21 cellular contexts compared by ENCODE assay signal in genomic region chr20:63194007-63194820, GRCh38. TPM values are rescaled to one million over a fixed set of nuclear protein-coding genes. Genes with fewer than 3 reads are reported as not detected.
A peak's percentile ranks its signal among the peaks of the same experiment; 100 is the strongest.
DNase-seq lines count a peak whose midpoint lies in the region; ATAC-seq, FAIRE-seq and TF ChIP-seq lines count a peak whose summit lies in the region.
"Had no signal": no experiment of that assay in that cellular context is flagged by ENCODE, and none has a peak within 500 bp of the region (broad histone marks: within the 10 kb centered on the region; RNA-seq: fewer than 3 reads in every experiment).

No MANE protein-coding gene starts in this region.

- intact Hi-C loops in HepG2 (cut with micrococcal nuclease; ENCODE audit: unreplicated experiment), result no loop called here
- intact Hi-C loops in right lobe of liver (cut with DNase I), result no loop called here

- H3K4me3 Mint-ChIP-seq in WTC11 (no peak overlapping the region), mesothelial cell of epicardium (no peak overlapping the region)
- no peak overlapping the region for H3K4me3 Mint-ChIP-seq in activated T-cell treated with anti-CD3 and anti-CD28 coated beads, Interleukin-2, amount 50 U/mL, for 24 hours
- H3K4me3 Mint-ChIP-seq: CD8-positive, alpha-beta memory T cell had no signal

- peak; percentile 56 for FAIRE-seq in HepG2 (lab: Jason Lieb, UNC)
- FAIRE-seq: GM19239 had no signal

- H2AFZ ChIP-seq in HepG2 (ENCODE audit: low read length), result no peak overlapping the region

- H2AK5ac ChIP-seq in mesendoderm (ENCODE audit: low read length), result no peak overlapping the region

- H3K4me1 Mint-ChIP-seq in WTC11 (peaks cover 23% of the 10 kb centered on the region), mesothelial cell of epicardium (peaks cover 6% of the 10 kb centered on the region)
- peaks cover 27% of the 10 kb centered on the region for H3K4me1 Mint-ChIP-seq in activated T-cell treated with anti-CD3 and anti-CD28 coated beads, Interleukin-2, amount 50 U/mL, for 24 hours (ENCODE audit: low read depth)

- in situ Hi-C loops in HepG2 (cut with HindIII; ENCODE audit: extremely low pct_ligation_motif_present, low pct_unique_long_range_greater_than_20kb), result no loop called here

- no peak overlapping the region for H3K4ac ChIP-seq in mesendoderm (ENCODE audit: low read depth, low read length)

- DNase-seq in HepG2 (ENCODE audit: low spot score) (no peak), right lobe of liver (no peak), WTC11 (ENCODE audit: low spot score) (no peak), mesendoderm (peak; percentile 52), mesothelial cell of epicardium (ENCODE audit: low spot score in 2 of 2, unreplicated experiment in 2 of 2) (no peak)
- DNase-seq in activated T-cell treated with anti-CD3 and anti-CD28 coated beads, Interleukin-2, amount 50 U/mL, for 24 hours, result no peak
- DNase-seq: DMS 273 treated with DMSO at 0.1 percent for 48 hours, H7, MV-4-11, NCI-H1417, NCI-H1930, NCI-H2171, NCI-H748 treated with DMSO at 0.1 percent for 48 hours, OCI-M1 had no signal

- H4K8ac ChIP-seq in mesendoderm (ENCODE audit: low read depth, low read length), result no peak overlapping the region

- H3K9ac ChIP-seq in HepG2 (ENCODE audit: insufficient read depth, low read depth, low read length) (no peak overlapping the region), mesendoderm (ENCODE audit: low read length) (no peak overlapping the region)

- no peak overlapping the region for H3K4me2 ChIP-seq in HepG2 (ENCODE audit: low read depth, low read length)
- no peak overlapping the region for H3K4me2 ChIP-seq in mesendoderm (ENCODE audit: low read length)

- TF ChIP-seq CTCF in HepG2 (CRISPR knock-in tag; IDR thresholded peaks at IDR 0.05) (no peak), right lobe of liver (IDR thresholded peaks at IDR 0.05) (no peak), WTC11 (IDR thresholded peaks at IDR 0.05) (no peak), mesothelial cell of epicardium (IDR thresholded peaks at IDR 0.05; ENCODE audit: unreplicated experiment) (no peak)

- no peak overlapping the region for H3K56ac ChIP-seq in mesendoderm (ENCODE audit: low read length)

- TF ChIP-seq RAD21 in HepG2 (CRISPR knock-in tag; IDR thresholded peaks at IDR 0.05), result no peak

- H4K20me1 ChIP-seq in HepG2 (ENCODE audit: insufficient read depth, low read length), result peaks cover 37% of the 10 kb centered on the region

- H2BK5ac ChIP-seq in mesendoderm (ENCODE audit: low read length), result no peak overlapping the region

- no peaks in the 10 kb centered on the region for H3K27me3 Mint-ChIP-seq in WTC11 (ENCODE audit: low read depth)
- H3K27me3 Mint-ChIP-seq in mesothelial cell of epicardium (ENCODE audit: low read depth), result no peaks in the 10 kb centered on the region
- H3K27me3 Mint-ChIP-seq in activated T-cell treated with anti-CD3 and anti-CD28 coated beads, Interleukin-2, amount 50 U/mL, for 24 hours, result no peaks in the 10 kb centered on the region
- H3K27me3 Mint-ChIP-seq: CD8-positive, alpha-beta memory T cell had no signal

- H3K9me3 Mint-ChIP-seq in WTC11 (no peaks in the 10 kb centered on the region), mesothelial cell of epicardium (no peaks in the 10 kb centered on the region)
- no peaks in the 10 kb centered on the region for H3K9me3 Mint-ChIP-seq in activated T-cell treated with anti-CD3 and anti-CD28 coated beads, Interleukin-2, amount 50 U/mL, for 24 hours
- H3K9me3 Mint-ChIP-seq: CD8-positive, alpha-beta memory T cell had no signal

- WGBS in HepG2 (ENCODE audit: low lambda C conversion rate), result 92% methylated on average over 14 of the region's 14 CpGs
- WGBS in right lobe of liver (ENCODE audit: insufficient coverage, low coverage, low lambda C conversion rate, missing lambda C conversion rate), result 87% methylated on average over 14 of the region's 14 CpGs
- WGBS in mesendoderm (ENCODE audit: extremely low coverage, insufficient coverage, low lambda C conversion rate), result no CpG with 5 or more reads among the region's 14 CpGs

- H3K9me3 ChIP-seq in HepG2 (ENCODE audit: low read length) (no peaks in the 10 kb centered on the region), right lobe of liver (no peaks in the 10 kb centered on the region)
- H3K9me3 ChIP-seq: BLaER1 treated with 17β-estradiol and CSF1 and Interleukin-3, amounts not matched to agents 10 nM and 100 nM had no signal

- peaks cover 19% of the 10 kb centered on the region for H3K36me3 Mint-ChIP-seq in WTC11
- peaks cover 15% of the 10 kb centered on the region for H3K36me3 Mint-ChIP-seq in mesothelial cell of epicardium
- H3K36me3 Mint-ChIP-seq in activated T-cell treated with anti-CD3 and anti-CD28 coated beads, Interleukin-2, amount 50 U/mL, for 24 hours (ENCODE audit: low read depth), result peaks cover 49% of the 10 kb centered on the region

- H2BK120ac ChIP-seq in mesendoderm (ENCODE audit: low read depth, low read length), result no peak overlapping the region

- ATAC-seq in HepG2, result no peak
- ATAC-seq in right lobe of liver, result no peak
- ATAC-seq in WTC11, result no peak; the same call in 1 of the 2 replicates
- no peak for ATAC-seq in HG03175 (IDR thresholded peaks at IDR 0.05; ENCODE audit: unreplicated experiment)
- no peak for ATAC-seq in GM18517 (IDR thresholded peaks at IDR 0.05; ENCODE audit: unreplicated experiment)

- H3K27ac Mint-ChIP-seq in WTC11 (peak overlapping the region; percentile 70), mesothelial cell of epicardium (no peak overlapping the region)
- no peak overlapping the region for H3K27ac Mint-ChIP-seq in activated T-cell treated with anti-CD3 and anti-CD28 coated beads, Interleukin-2, amount 50 U/mL, for 24 hours
- H3K27ac Mint-ChIP-seq: CD8-positive, alpha-beta memory T cell had no signal

- no peak overlapping the region for H3K27ac ChIP-seq in HepG2 (ENCODE audit: extremely low read length, insufficient read depth, low read length)
- no peak overlapping the region for H3K27ac ChIP-seq in right lobe of liver
- H3K27ac ChIP-seq in mesendoderm (ENCODE audit: low read depth, low read length), result no peak overlapping the region
- H3K27ac ChIP-seq: BLaER1 treated with 17β-estradiol and CSF1 and Interleukin-3, amounts not matched to agents 10 nM and 100 nM; HL-60 had no signal

- TF ChIP-seq EP300 in HepG2 (IDR thresholded peaks at IDR 0.05; ENCODE audit: low read depth in 2 of 2, low read length in 2 of 2) (no peak), HepG2 (CRISPR knock-in tag; IDR thresholded peaks at IDR 0.05; ENCODE audit: borderline replicate concordance) (no peak)

- H3K4me3 ChIP-seq in HepG2 (replicated peaks in 1 of 3; ENCODE audit: insufficient read depth in 1 of 3, low read depth in 2 of 3, low read length in 3 of 3) (no peak overlapping the region), right lobe of liver (no peak overlapping the region), mesendoderm (ENCODE audit: low read length) (no peak overlapping the region)
- H3K4me3 ChIP-seq: BLaER1 treated with 17β-estradiol and CSF1 and Interleukin-3, amounts not matched to agents 10 nM and 100 nM had no signal

- peaks cover 18% of the 10 kb centered on the region for H3K79me1 ChIP-seq in mesendoderm (ENCODE audit: low read length)

- H3K79me2 ChIP-seq in HepG2 (ENCODE audit: insufficient read depth, low read length) (peaks cover 21% of the 10 kb centered on the region), mesendoderm (ENCODE audit: control insufficient read depth, insufficient read depth, low read length) (peaks cover 23% of the 10 kb centered on the region)

- no peak overlapping the region for H4K5ac ChIP-seq in mesendoderm (ENCODE audit: low read length)

- BruUV-seq in HepG2 (replicated peaks; lab: Mats Ljungman, UMichigan), result no TSS peak

- CTCF ChIA-PET in HepG2 (lab: Yijun Ruan, JAX; ENCODE audit: low intra/inter-chr PET ratio, low total read pairs) (no interaction called here), WTC11 (lab: Charles Lee) (interaction anchor here (1.6 to 4.4 kb wide), 4 partner anchors 11 to 86 kb away, joined by 4 to 15 read pairs (median 6); no protein-coding TSS in a partner anchor)

- H2BK15ac ChIP-seq in mesendoderm (replicated peaks; ENCODE audit: low read depth), result no peak overlapping the region

- no peak overlapping the region for H3K23ac ChIP-seq in mesendoderm (ENCODE audit: low read length)

- H3K18ac ChIP-seq in mesendoderm (ENCODE audit: low read length), result no peak overlapping the region

- peaks cover 19% of the 10 kb centered on the region for H3K4me1 ChIP-seq in HepG2 (ENCODE audit: insufficient read depth, low read length)
- H3K4me1 ChIP-seq in right lobe of liver, result peaks cover 0 to 12% (median 4%) of the 10 kb centered on the region in 4 donors
- no peaks in the 10 kb centered on the region for H3K4me1 ChIP-seq in mesendoderm (ENCODE audit: control insufficient read depth, low read depth, low read length)

- POLR2A ChIA-PET in HepG2 (lab: Yijun Ruan, JAX), result no interaction called here
- POLR2A ChIA-PET in WTC11 (lab: Charles Lee), result no interaction called here

- TF ChIP-seq POLR2A in HepG2 (IDR thresholded peaks at IDR 0.05; ENCODE audit: insufficient read depth in 1 of 2, low read depth in 2 of 2, low read length in 2 of 2), result no peak
- no peak for TF ChIP-seq POLR2A in right lobe of liver (IDR thresholded peaks at IDR 0.05)

- H3K36me3 ChIP-seq in HepG2 (replicated peaks in 1 of 2; ENCODE audit: control insufficient read depth in 1 of 2, insufficient read depth in 2 of 2, low read length in 2 of 2) (peaks cover 20 to 32% of the 10 kb centered on the region in 2 experiments; a peak in 4 of 5 replicates), right lobe of liver (peaks cover 0 to 9% (median 0%) of the 10 kb centered on the region in 4 donors), mesendoderm (ENCODE audit: control insufficient read depth, insufficient read depth, low read length) (peaks cover 4% of the 10 kb centered on the region)

- H3K27me3 ChIP-seq in HepG2 (ENCODE audit: control insufficient read depth in 1 of 2, insufficient read depth in 2 of 2, low read length in 2 of 2), result no peaks in the 10 kb centered on the region
- H3K27me3 ChIP-seq in right lobe of liver, result no peaks in the 10 kb centered on the region
- no peaks in the 10 kb centered on the region for H3K27me3 ChIP-seq in mesendoderm (ENCODE audit: insufficient read depth, low read length, poor library complexity)
- H3K27me3 ChIP-seq: BLaER1 treated with 17β-estradiol and CSF1 and Interleukin-3, amounts not matched to agents 10 nM and 100 nM had no signal

RNA-seq across cellular contexts. Expression of gene YTHDF1, which starts 21.7 kb away (rescaled TPM):
- total RNA-seq in HepG2 (2016; rRNA removed; fragmentation: Illumina TruSeq; extraction: Trizol), result 37.7 and 39.8 TPM in 2 replicates
- total RNA-seq in HepG2 (2016; cell fraction: cytosol; rRNA removed; fragmentation: Illumina TruSeq; extraction: Trizol; ENCODE audit: low read depth), result 15.1 and 15.2 TPM in 2 replicates
- 35.8 and 37.7 TPM in 2 replicates for total RNA-seq in HepG2 (2016; cell fraction: insoluble cytoplasmic fraction; rRNA removed; fragmentation: Illumina TruSeq; extraction: Trizol)
- total RNA-seq in HepG2 (2016; cell fraction: membrane; rRNA removed; fragmentation: Illumina TruSeq; extraction: Trizol), result 41.8 and 42.4 TPM in 2 replicates
- 28.2 and 31.2 TPM in 2 replicates for total RNA-seq in HepG2 (2016; cell fraction: nucleus; rRNA removed; fragmentation: Illumina TruSeq; extraction: Trizol)
- 34.5 and 36.4 TPM in 2 replicates for polyA plus RNA-seq in HepG2 (2011; rRNA removed)
- 27.2 and 28.5 TPM in 2 replicates for polyA plus RNA-seq in HepG2 (2011; cell fraction: cytosol; rRNA removed)
- polyA plus RNA-seq in HepG2 (2011; cell fraction: nucleus; rRNA removed), result 36.7 and 41.9 TPM in 2 replicates
- 36.8 and 38.5 TPM in 2 replicates for polyA plus RNA-seq in HepG2 (2012)
- 9.5 and 11.3 TPM in 2 replicates for polyA plus RNA-seq in HepG2 (2016; cell fraction: cytosol; fragmentation: Illumina TruSeq; extraction: Trizol; ENCODE audit: low read depth)
- polyA plus RNA-seq in HepG2 (2016; cell fraction: insoluble cytoplasmic fraction; fragmentation: Illumina TruSeq; extraction: Trizol; ENCODE audit: low read depth), result 51.6 and 60.0 TPM in 2 replicates
- polyA plus RNA-seq in HepG2 (2016; cell fraction: membrane; fragmentation: Illumina TruSeq; extraction: Trizol; ENCODE audit: low read depth), result 29.6 and 31.9 TPM in 2 replicates
- 75.9 and 78.1 TPM in 2 replicates for polyA plus RNA-seq in HepG2 (2016; cell fraction: nucleus; fragmentation: Illumina TruSeq; extraction: Trizol; ENCODE audit: insufficient read depth, low read depth)
- polyA minus RNA-seq in HepG2 (2011; rRNA and poly(A)+ RNA removed; ENCODE audit: low replicate concordance), result 40.3 and 47.9 TPM in 2 replicates
- 30.1 and 32.4 TPM in 2 replicates for polyA minus RNA-seq in HepG2 (2011; cell fraction: cytosol; rRNA and poly(A)+ RNA removed)
- polyA minus RNA-seq in HepG2 (2011; cell fraction: nucleus; rRNA and poly(A)+ RNA removed), result 17.8 and 21.1 TPM in 2 replicates
- 10 to 100 TPM; 16.4 to 23.6 (median 21.1) TPM for total RNA-seq in right lobe of liver
- 50.2 to 61.3 TPM (median 51.3 TPM) in 3 replicates for total RNA-seq in WTC11 (2021)
- 54.2 TPM for polyA plus RNA-seq in mesendoderm (2013, experiment 1 of 2)
- polyA plus RNA-seq in mesendoderm (2013, experiment 2 of 2), result 53.8 TPM
- 49.3 to 52.9 TPM (median 50.1 TPM) in 3 replicates for total RNA-seq in mesothelial cell of epicardium

RNA-seq across cellular contexts. Expression of gene BIRC7, which starts 41.5 kb away (rescaled TPM):
- total RNA-seq in HepG2 (2016; rRNA removed; fragmentation: Illumina TruSeq; extraction: Trizol) (0.20 and 0.27 TPM in 2 replicates), right lobe of liver (not detected), WTC11 (2021) (0.17 to 0.23 TPM in 2 of 3 replicates, not detected in the other), mesothelial cell of epicardium (0.36 to 0.84 TPM (median 0.50 TPM) in 3 replicates)
- not detected in 2 replicates for total RNA-seq in HepG2 (2016; cell fraction: cytosol; rRNA removed; fragmentation: Illumina TruSeq; extraction: Trizol; ENCODE audit: low read depth)
- total RNA-seq in HepG2 (2016; cell fraction: insoluble cytoplasmic fraction; rRNA removed; fragmentation: Illumina TruSeq; extraction: Trizol), result 0.33 and 0.45 TPM in 2 replicates
- 0.12 and 0.17 TPM in 2 replicates for total RNA-seq in HepG2 (2016; cell fraction: membrane; rRNA removed; fragmentation: Illumina TruSeq; extraction: Trizol)
- total RNA-seq in HepG2 (2016; cell fraction: nucleus; rRNA removed; fragmentation: Illumina TruSeq; extraction: Trizol), result 0.28 and 0.53 TPM in 2 replicates
- polyA plus RNA-seq in HepG2 (2011; rRNA removed), result 5.1 and 8.6 TPM in 2 replicates
- 4.3 and 7.9 TPM in 2 replicates for polyA plus RNA-seq in HepG2 (2011; cell fraction: cytosol; rRNA removed)
- polyA plus RNA-seq in HepG2 (2011; cell fraction: nucleus; rRNA removed), result 81.1 and 86.7 TPM in 2 replicates
- polyA plus RNA-seq in HepG2 (2012), result 2.6 and 6.6 TPM in 2 replicates
- 0.14 TPM in 1 of 2 replicates, not detected in the other for polyA plus RNA-seq in HepG2 (2016; cell fraction: cytosol; fragmentation: Illumina TruSeq; extraction: Trizol; ENCODE audit: low read depth)
- polyA plus RNA-seq in HepG2 (2016; cell fraction: insoluble cytoplasmic fraction; fragmentation: Illumina TruSeq; extraction: Trizol; ENCODE audit: low read depth), result 0.37 TPM in 1 of 2 replicates, not detected in the other
- polyA plus RNA-seq in HepG2 (2016; cell fraction: membrane; fragmentation: Illumina TruSeq; extraction: Trizol; ENCODE audit: low read depth), result 0.29 TPM in 1 of 2 replicates, not detected in the other
- polyA plus RNA-seq in HepG2 (2016; cell fraction: nucleus; fragmentation: Illumina TruSeq; extraction: Trizol; ENCODE audit: insufficient read depth, low read depth), result 0.62 and 0.85 TPM in 2 replicates
- polyA minus RNA-seq in HepG2 (2011; rRNA and poly(A)+ RNA removed; ENCODE audit: low replicate concordance), result 0.37 and 4.3 TPM in 2 replicates
- polyA minus RNA-seq in HepG2 (2011; cell fraction: cytosol; rRNA and poly(A)+ RNA removed), result 2.0 and 2.2 TPM in 2 replicates
- polyA minus RNA-seq in HepG2 (2011; cell fraction: nucleus; rRNA and poly(A)+ RNA removed), result 6.4 and 9.9 TPM in 2 replicates
- not detected for polyA plus RNA-seq in mesendoderm (2013, experiment 1 of 2)
- not detected for polyA plus RNA-seq in mesendoderm (2013, experiment 2 of 2)
- total RNA-seq: A172; CD8-positive, alpha-beta memory T cell; H7 had no signal
- polyA plus RNA-seq: CD8-positive, alpha-beta memory T cell had no signal
